22 cellular contexts compared by ENCODE assay signal in the genomic region with DNA sequence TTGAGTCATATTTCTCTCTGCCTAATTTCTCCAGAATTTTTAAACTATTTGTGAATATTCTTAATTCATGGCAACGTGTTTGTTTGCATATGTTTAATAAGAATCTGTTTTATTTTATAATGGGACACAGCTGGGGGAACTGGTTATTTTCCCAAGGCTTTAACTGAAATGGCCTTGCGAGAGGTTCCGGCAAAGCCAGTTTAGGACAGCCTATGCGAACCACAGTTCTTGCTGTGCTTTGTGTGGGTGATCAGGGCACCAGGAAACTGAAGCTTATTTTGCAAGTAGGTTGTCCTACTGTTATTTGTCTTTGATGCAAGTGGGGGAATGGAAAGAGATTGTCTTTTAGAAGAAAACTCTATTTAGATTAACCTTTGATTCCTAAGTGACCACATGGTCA. TPM values are rescaled to one million over a fixed set of nuclear protein-coding genes. Genes with fewer than 3 reads are reported as not detected.
A peak's percentile ranks its signal among the peaks of the same experiment; 100 is the strongest.
DNase-seq lines count a peak whose midpoint lies in the region; ATAC-seq and TF ChIP-seq lines count a peak whose summit lies in the region.
"Had no signal": no experiment of that assay in that cellular context is flagged by ENCODE, and none has a peak within 500 bp of the region (broad histone marks: within the 10 kb centered on the region; RNA-seq: fewer than 3 reads in every experiment).

No MANE protein-coding gene starts in this region.

- POLR2A ChIA-PET in activated B cell treated with CpG ODN at 0.5 μM for 24 hours (lab: Charles Lee), result interaction anchor here (0.8 to 2.0 kb wide), 3 partner anchors 10 to 35 kb away, joined by 3 to 8 read pairs (median 7); a partner anchor contains a TSS

- peaks cover 51% of the 10 kb centered on the region for H3K79me2 ChIP-seq in DOHH2 (ENCODE audit: control insufficient read depth, low read length)

- H4K20me1 ChIP-seq in DOHH2 (ENCODE audit: control insufficient read depth, insufficient read depth, low read depth, low read length), result no peaks in the 10 kb centered on the region

- 0 out of 2 replicates have a peak, but pooled peaks cover 4% of the 10 kb centered on the region for H3F3A ChIP-seq in DOHH2 (ENCODE audit: control insufficient read depth, insufficient read depth)

- H3K9me3 Mint-ChIP-seq in activated B cell treated with CpG ODN at 0.5 μM for 24 hours (no peaks in the 10 kb centered on the region), memory B cell (peaks cover 2% of the 10 kb centered on the region), endothelial cell (ENCODE audit: unreplicated experiment) (peaks cover 3% of the 10 kb centered on the region)

- no peak for DNase-seq in activated B cell treated with CpG ODN at 0.5 μM for 24 hours
- DNase-seq in memory B cell (ENCODE audit: low spot score in 2 of 2), result no peak
- DNase-seq in testis, result no peak
- DNase-seq in NCI-H1436 (lab: John Stamatoyannopoulos, UW), result no peak
- no peak for DNase-seq in endothelial cell (ENCODE audit: low spot score)
- DNase-seq in transverse colon, result no peak
- DNase-seq: BE2C; CD4-positive, CD25-positive, alpha-beta regulatory T cell; DMS53; HCEC 1CT; NCI-H1105 treated with DMSO at 0.1 percent for 48 hours; NCI-H2029; NCI-H446; NCI-H524 treated with DMSO at 0.1 percent for 48 hours; NCI-H774; PC-9; Right ventricle myocardium superior; RPMI8226 had no signal

- H3K9me3 ChIP-seq in DOHH2 (ENCODE audit: control insufficient read depth, insufficient read depth, low read length) (no peaks in the 10 kb centered on the region), testis (no peaks in the 10 kb centered on the region), transverse colon (no peaks in the 10 kb centered on the region)
- H3K9me3 ChIP-seq: BE2C, SJSA1 had no signal

- H3K27ac Mint-ChIP-seq in activated B cell treated with CpG ODN at 0.5 μM for 24 hours, result peak overlapping the region; percentile 80
- peak overlapping the region; percentile 62 for H3K27ac Mint-ChIP-seq in memory B cell
- no peak overlapping the region for H3K27ac Mint-ChIP-seq in endothelial cell (ENCODE audit: unreplicated experiment)
- H3K27ac Mint-ChIP-seq: CD4-positive, CD25-positive, alpha-beta regulatory T cell had no signal

- H3K27me3 ChIP-seq in DOHH2 (ENCODE audit: control insufficient read depth, low read length), result no peaks in the 10 kb centered on the region
- H3K27me3 ChIP-seq in testis, result no peaks in the 10 kb centered on the region
- no peaks in the 10 kb centered on the region for H3K27me3 ChIP-seq in transverse colon
- H3K27me3 ChIP-seq: BE2C, SJSA1 had no signal

- TF ChIP-seq POLR2A in testis (IDR thresholded peaks at IDR 0.05), result no peak
- TF ChIP-seq POLR2A in transverse colon (IDR thresholded peaks at IDR 0.05), result no peak

- no peak for ATAC-seq in activated B cell treated with CpG ODN at 0.5 μM for 24 hours (ENCODE audit: low read depth)
- ATAC-seq in memory B cell (ENCODE audit: low read depth), result no peak
- no peak for ATAC-seq in HG02588 (IDR thresholded peaks at IDR 0.05; ENCODE audit: unreplicated experiment)
- ATAC-seq: K562 had no signal

- intact Hi-C loops in activated B cell treated with CpG ODN at 0.5 μM for 24 hours (cut with micrococcal nuclease), result no loop called here
- intact Hi-C loops in testis (cut with DNase I; ENCODE audit: low total_unique reads), result no loop called here
- intact Hi-C loops in transverse colon (cut with DNase I; ENCODE audit: low total_unique reads), result no loop called here

- 75 to 86% methylated on average over 4 of the region's 4 CpGs for WGBS in testis, 2 donors
- WGBS in transverse colon (ENCODE audit: low coverage in 1 of 2), 2 donors, result 79 to 93% methylated on average over 4 of the region's 4 CpGs

- in situ Hi-C loops in transverse colon (cut with MboI; ENCODE audit: low pct_ligation_motif_present in 1 of 4, low pct_unique_long_range_greater_than_20kb in 1 of 4, low sequenced_read_pairs in 3 of 4), result no loop called here

- H3K27me3 Mint-ChIP-seq in activated B cell treated with CpG ODN at 0.5 μM for 24 hours (no peaks in the 10 kb centered on the region), memory B cell (no peaks in the 10 kb centered on the region), endothelial cell (ENCODE audit: unreplicated experiment) (peaks cover 5% of the 10 kb centered on the region)
- H3K27me3 Mint-ChIP-seq: CD4-positive, CD25-positive, alpha-beta regulatory T cell had no signal

- H3K4me1 Mint-ChIP-seq in activated B cell treated with CpG ODN at 0.5 μM for 24 hours (peaks cover 19% of the 10 kb centered on the region), memory B cell (peaks cover 11% of the 10 kb centered on the region), endothelial cell (ENCODE audit: unreplicated experiment) (no peaks in the 10 kb centered on the region)

- H3K36me3 Mint-ChIP-seq in activated B cell treated with CpG ODN at 0.5 μM for 24 hours (ENCODE audit: low read depth) (peaks cover 39% of the 10 kb centered on the region), memory B cell (peaks cover 17% of the 10 kb centered on the region), endothelial cell (ENCODE audit: low read depth, unreplicated experiment) (peaks cover 7% of the 10 kb centered on the region)

- H3K4me3 ChIP-seq in DOHH2 (ENCODE audit: low read length) (no peak overlapping the region), testis (no peak overlapping the region), transverse colon (no peak overlapping the region)
- H3K4me3 ChIP-seq: K562, PC-9, SJSA1 had no signal

- H3K4me1 ChIP-seq in DOHH2 (ENCODE audit: control insufficient read depth, low read length) (peaks cover 11% of the 10 kb centered on the region), testis (peaks cover 5% of the 10 kb centered on the region), transverse colon (no peaks in the 10 kb centered on the region)
- H3K4me1 ChIP-seq: BE2C had no signal

- H3K36me3 ChIP-seq in DOHH2 (ENCODE audit: control insufficient read depth, low read length), result peaks cover 55% of the 10 kb centered on the region
- no peaks in the 10 kb centered on the region for H3K36me3 ChIP-seq in testis (ENCODE audit: low read depth, missing control alignments)
- H3K36me3 ChIP-seq in transverse colon, result peaks cover 0 to 9% (median 3%) of the 10 kb centered on the region in 4 donors

- CTCF ChIA-PET in activated B cell treated with CpG ODN at 0.5 μM for 24 hours (lab: Charles Lee), result no interaction called here

- H3K27ac ChIP-seq in DOHH2 (ENCODE audit: low read depth, low read length), result peak overlapping the region; percentile 24; the same call in 1 of the 2 replicates
- H3K27ac ChIP-seq in testis, result peak overlapping the region; percentile 21 to 45
- no peak overlapping the region for H3K27ac ChIP-seq in transverse colon
- H3K27ac ChIP-seq: PC-9, SJSA1 had no signal

- no peak overlapping the region for H3K4me2 ChIP-seq in DOHH2 (ENCODE audit: low read length)
- H3K4me2 ChIP-seq: PC-9 had no signal

- H3K4me3 Mint-ChIP-seq in activated B cell treated with CpG ODN at 0.5 μM for 24 hours (no peak overlapping the region), memory B cell (no peak overlapping the region), endothelial cell (ENCODE audit: unreplicated experiment) (no peak overlapping the region)
- H3K4me3 Mint-ChIP-seq: CD4-positive, CD25-positive, alpha-beta regulatory T cell had no signal

- TF ChIP-seq CTCF in DOHH2 (IDR thresholded peaks at IDR 0.05; ENCODE audit: low read depth, low read length, poor library complexity, severe bottlenecking) (no peak), activated B cell treated with CpG ODN at 0.5 μM for 24 hours (IDR thresholded peaks at IDR 0.05) (no peak), testis (IDR thresholded peaks at IDR 0.05) (no peak), endothelial cell (IDR thresholded peaks at IDR 0.05; ENCODE audit: unreplicated experiment) (no peak), transverse colon (IDR thresholded peaks at IDR 0.05) (no peak)

- no peak for TF ChIP-seq EP300 in transverse colon (IDR thresholded peaks at IDR 0.05; ENCODE audit: low read depth)

- H3K9me2 ChIP-seq in DOHH2 (replicated peaks; ENCODE audit: control insufficient read depth, low read length), result no peaks in the 10 kb centered on the region

RNA-seq across cellular contexts. Expression of a gene that starts 6.5 kb away (rescaled TPM):
- total RNA-seq in activated B cell treated with CpG ODN at 0.5 μM for 24 hours (33.4 and 40.4 TPM in 2 replicates), testis (10 to 100 TPM; 57.3 to 75.7 TPM), endothelial cell (ENCODE audit: unreplicated experiment) (5.6 TPM), transverse colon (10 to 100 TPM; 15.1 to 64.0 (median 27.5) TPM)
- 92.5 TPM for polyA plus RNA-seq in testis (ENCODE audit: insufficient read depth, low read depth, low replicate concordance)

RNA-seq across cellular contexts. Expression of a gene that starts 8.9 kb away (rescaled TPM):
- 11.5 and 11.8 TPM in 2 replicates for total RNA-seq in activated B cell treated with CpG ODN at 0.5 μM for 24 hours
- 10 to 100 TPM; 24.7 to 37.6 TPM for total RNA-seq in testis
- polyA plus RNA-seq in testis (ENCODE audit: insufficient read depth, low read depth, low replicate concordance), result 19.3 TPM
- 1.5 TPM for total RNA-seq in endothelial cell (ENCODE audit: unreplicated experiment)
- total RNA-seq in transverse colon, result 10 to 100 TPM in 1 of 4 donors, 1 to 10 TPM in 3; 3.4 to 10.8 (median 6.2) TPM

RNA-seq across cellular contexts. Expression of a gene that starts 17.0 kb away (rescaled TPM):
- 70.0 and 71.0 TPM in 2 replicates for total RNA-seq in activated B cell treated with CpG ODN at 0.5 μM for 24 hours
- 10 to 100 TPM; 39.1 to 48.5 TPM for total RNA-seq in testis
- 28.9 TPM for polyA plus RNA-seq in testis (ENCODE audit: insufficient read depth, low read depth, low replicate concordance)
- 29.2 TPM for total RNA-seq in endothelial cell (ENCODE audit: unreplicated experiment)
- 100 to 1,000 TPM; 118 to 208 (median 151) TPM for total RNA-seq in transverse colon

RNA-seq across cellular contexts. Expression of a gene that starts 35.2 kb away (rescaled TPM):
- total RNA-seq in activated B cell treated with CpG ODN at 0.5 μM for 24 hours, result 55.2 and 61.8 TPM in 2 replicates
- total RNA-seq in testis, result 100 to 1,000 TPM in 1 of 2 donors, 10 to 100 TPM in 1; 66.5 to 104 TPM
- 29.8 TPM for polyA plus RNA-seq in testis (ENCODE audit: insufficient read depth, low read depth, low replicate concordance)
- 47.8 TPM for total RNA-seq in endothelial cell (ENCODE audit: unreplicated experiment)
- total RNA-seq in transverse colon, result 100 to 1,000 TPM in 1 of 4 donors, 10 to 100 TPM in 3; 41.9 to 118 (median 48.7) TPM

Comparison
In these comparisons a context has a peak if more than half of its experiments do, and no peak if none do; other contexts are left out.
1. H3K27ac ChIP-seq: peak in DOHH2 (single experiment) and testis (2 of 2); none in transverse colon (0 of 4).